In genomic region chr9:125409637-125410521, GRCh38 we compare ENCODE assay signal across 8 cellular contexts.
DNase-seq lines count a peak whose midpoint lies in the region; ATAC-seq and TF ChIP-seq lines count a peak whose summit lies in the region.

No MANE protein-coding gene starts in this region.

- H3K27ac Mint-ChIP-seq in glutamatergic neuron (ENCODE audit: unreplicated experiment), result peak overlapping the region; percentile 54

- TF ChIP-seq EP300 in Ishikawa (IDR thresholded peaks at IDR 0.05; ENCODE audit: borderline replicate concordance), result no peak

- TF ChIP-seq CTCF in glutamatergic neuron (IDR thresholded peaks at IDR 0.05; ENCODE audit: partially characterized antibody, unreplicated experiment) (no peak), spleen (IDR thresholded peaks at IDR 0.05 in 8 of 11, conservative IDR thresholded peaks at IDR 0.05 in 3 of 11) (no peak)

- TF ChIP-seq RAD21 in Ishikawa (IDR thresholded peaks at IDR 0.05; ENCODE audit: low read depth), result no peak

- H3K9me3 Mint-ChIP-seq in glutamatergic neuron (ENCODE audit: unreplicated experiment), result peaks cover 10% of the 10 kb centered on the region

- H3K9me3 ChIP-seq in spleen, result no peaks in the 10 kb centered on the region

- H3K27me3 Mint-ChIP-seq in glutamatergic neuron (ENCODE audit: unreplicated experiment), result peaks cover 13% of the 10 kb centered on the region

- DNase-seq in NCI-H1436 (lab: John Stamatoyannopoulos, UW) (peak; percentile 21), NCI-H1436 treated with DMSO at 0.1 percent for 48 hours (lab: John Stamatoyannopoulos, UW) (no peak), glutamatergic neuron (no peak), OCI-M2 (lab: John Stamatoyannopoulos, UW; ENCODE audit: unreplicated experiment) (no peak), spleen (no peak)
- peak; percentile 74 for DNase-seq in activated CD4-positive, alpha-beta T cell treated with anti-CD3 and anti-CD28 coated beads for 48 hours

- H3K27ac ChIP-seq in spleen, result peak overlapping the region in 1 of 8 donors; percentile 23

- no peak for TF ChIP-seq POLR2A in spleen (IDR thresholded peaks at IDR 0.05)

- no peaks in the 10 kb centered on the region for H3K36me3 ChIP-seq in spleen

- intact Hi-C loops in spleen (cut with DNase I; ENCODE audit: low total_unique reads), result loop anchor here (5.0 to 10.0 kb wide), 2 partner anchors 817 to 1005 kb away; no protein-coding TSS in a partner anchor

- peaks cover 15% of the 10 kb centered on the region for H3K36me3 Mint-ChIP-seq in glutamatergic neuron (ENCODE audit: unreplicated experiment)

- no peak overlapping the region for H3K4me3 ChIP-seq in spleen

- H3K4me1 ChIP-seq in spleen, result peaks cover 8 to 22% (median 17%) of the 10 kb centered on the region in 6 donors

- peak overlapping the region; percentile 69 for H3K4me3 Mint-ChIP-seq in glutamatergic neuron (ENCODE audit: unreplicated experiment)

- ATAC-seq in GM19324 (IDR thresholded peaks at IDR 0.05; ENCODE audit: low FRiP score, unreplicated experiment), result no peak

- H3K27me3 ChIP-seq in spleen (replicated peaks in 1 of 7), result peaks cover 0 to 42% (median 11%) of the 10 kb centered on the region in 7 donors

- H3K4me1 Mint-ChIP-seq in glutamatergic neuron (ENCODE audit: low read depth, unreplicated experiment), result peaks cover 11% of the 10 kb centered on the region

- 87 to 92% (median 89%) methylated on average over 12 to 13 of the region's 13 CpGs for WGBS in spleen, 5 donors

TF ChIP-seq in Ishikawa, 13 proteins besides CTCF, POLR2A, EP300 and RAD21:
- TF ChIP-seq YY1 (IDR thresholded peaks at IDR 0.05; ENCODE audit: low read depth) (no peak; the same call in 1 of the 2 replicates), USF1 (IDR thresholded peaks at IDR 0.05) (peak; percentile 94)

Comparison
In these comparisons a context has a peak if more than half of its experiments do, and no peak if none do; other contexts are left out.
1. DNase-seq: peak in NCI-H1436 (single experiment) and activated CD4-positive, alpha-beta T cell treated with anti-CD3 and anti-CD28 coated beads for 48 hours (single experiment); none in NCI-H1436 treated with DMSO at 0.1 percent for 48 hours (single experiment), glutamatergic neuron (single experiment), OCI-M2 (single experiment) and spleen (single experiment).